ENCODE assay signal across 15 cellular contexts in genomic region chr6:138291036-138291848, GRCh38.
"Had no signal": no experiment of that assay in that cellular context is flagged by ENCODE, and none has a peak within 500 bp of the region (broad histone marks: within the 10 kb centered on the region; RNA-seq: fewer than 3 reads in every experiment).

No MANE protein-coding gene starts in this region.

- ATAC-seq: activated T-helper 17 cell treated with anti-CD3 and anti-CD28 coated beads, Interleukin-2, amount 50 U/mL, for 72 hours; left cardiac atrium; natural killer cell treated with Interleukin-12 subunit alpha and Interleukin-12 subunit beta and Interleukin-15 and Interleukin-18, amount 100 ng/mL, for 72 hours had no signal

- H3K4me3 ChIP-seq: coronary artery, ovary, stomach, thoracic aorta had no signal

- DNase-seq: activated B cell treated with CpG ODN at 0.5 μM for 24 hours; activated CD4-positive, alpha-beta T cell treated with anti-CD3 and anti-CD28 coated beads, Interleukin-2, amount 10 ng/mL, durations not matched to agents 24 days and 14 days; activated naive CD4-positive, alpha-beta T cell treated with anti-CD3 and anti-CD28 coated beads for 36 hours; activated T-cell treated with anti-CD3 and anti-CD28 coated beads for 4 hours; caudate nucleus; effector CD8-positive, alpha-beta T cell; left cardiac atrium; ovary; stimulated activated CD4-positive, alpha-beta T cell treated with anti-CD3 and anti-CD28 coated beads, Interleukin-4, amount 100 ng/mL, for 4 hours; stomach had no signal

- H3K4me3 Mint-ChIP-seq: activated B cell treated with CpG ODN at 0.5 μM for 24 hours; activated CD4-positive, alpha-beta T cell treated with anti-CD3 and anti-CD28 coated beads, Interleukin-2, amount 10 ng/mL, durations not matched to agents 24 days and 14 days; activated naive CD4-positive, alpha-beta T cell treated with anti-CD3 and anti-CD28 coated beads for 36 hours; activated T-helper 17 cell treated with anti-CD3 and anti-CD28 coated beads, Interleukin-2, amount 50 U/mL, for 72 hours; natural killer cell treated with Interleukin-12 subunit alpha and Interleukin-12 subunit beta and Interleukin-15 and Interleukin-18, amount 100 ng/mL, for 72 hours; T-helper 1 cell treated with Interleukin-12 subunit alpha and Interleukin-12 subunit beta and Interleukin-4 antibody, amounts not matched to agents 30 μg/mL and 1 μg/mL, for 36 hours had no signal

- H3K36me3 ChIP-seq: ovary, thoracic aorta had no signal

- H3K27ac Mint-ChIP-seq: activated B cell treated with CpG ODN at 0.5 μM for 24 hours; activated CD4-positive, alpha-beta T cell treated with anti-CD3 and anti-CD28 coated beads, Interleukin-2, amount 10 ng/mL, durations not matched to agents 24 days and 14 days; activated naive CD4-positive, alpha-beta T cell treated with anti-CD3 and anti-CD28 coated beads for 36 hours; activated T-helper 17 cell treated with anti-CD3 and anti-CD28 coated beads, Interleukin-2, amount 50 U/mL, for 72 hours; natural killer cell treated with Interleukin-12 subunit alpha and Interleukin-12 subunit beta and Interleukin-15 and Interleukin-18, amount 100 ng/mL, for 72 hours; T-helper 1 cell treated with Interleukin-12 subunit alpha and Interleukin-12 subunit beta and Interleukin-4 antibody, amounts not matched to agents 30 μg/mL and 1 μg/mL, for 36 hours had no signal

- H3K9me3 ChIP-seq: ovary, stomach, thoracic aorta had no signal

- H3K27ac ChIP-seq: coronary artery, ovary, stomach, thoracic aorta had no signal

- H3K36me3 Mint-ChIP-seq: natural killer cell treated with Interleukin-12 subunit alpha and Interleukin-12 subunit beta and Interleukin-15 and Interleukin-18, amount 100 ng/mL, for 72 hours had no signal

- H3K4me1 Mint-ChIP-seq: activated B cell treated with CpG ODN at 0.5 μM for 24 hours; activated T-helper 17 cell treated with anti-CD3 and anti-CD28 coated beads, Interleukin-2, amount 50 U/mL, for 72 hours had no signal

- H3K27me3 Mint-ChIP-seq: activated CD4-positive, alpha-beta T cell treated with anti-CD3 and anti-CD28 coated beads, Interleukin-2, amount 10 ng/mL, durations not matched to agents 24 days and 14 days had no signal

- H3K9me3 Mint-ChIP-seq: activated B cell treated with CpG ODN at 0.5 μM for 24 hours; activated CD4-positive, alpha-beta T cell treated with anti-CD3 and anti-CD28 coated beads, Interleukin-2, amount 10 ng/mL, durations not matched to agents 24 days and 14 days; activated naive CD4-positive, alpha-beta T cell treated with anti-CD3 and anti-CD28 coated beads for 36 hours; activated T-helper 17 cell treated with anti-CD3 and anti-CD28 coated beads, Interleukin-2, amount 50 U/mL, for 72 hours; natural killer cell treated with Interleukin-12 subunit alpha and Interleukin-12 subunit beta and Interleukin-15 and Interleukin-18, amount 100 ng/mL, for 72 hours; T-helper 1 cell treated with Interleukin-12 subunit alpha and Interleukin-12 subunit beta and Interleukin-4 antibody, amounts not matched to agents 30 μg/mL and 1 μg/mL, for 36 hours had no signal

- H3K27me3 ChIP-seq: ovary, stomach had no signal
